Comparison of ENCODE assay signal across 8 cellular contexts in the genomic region with DNA sequence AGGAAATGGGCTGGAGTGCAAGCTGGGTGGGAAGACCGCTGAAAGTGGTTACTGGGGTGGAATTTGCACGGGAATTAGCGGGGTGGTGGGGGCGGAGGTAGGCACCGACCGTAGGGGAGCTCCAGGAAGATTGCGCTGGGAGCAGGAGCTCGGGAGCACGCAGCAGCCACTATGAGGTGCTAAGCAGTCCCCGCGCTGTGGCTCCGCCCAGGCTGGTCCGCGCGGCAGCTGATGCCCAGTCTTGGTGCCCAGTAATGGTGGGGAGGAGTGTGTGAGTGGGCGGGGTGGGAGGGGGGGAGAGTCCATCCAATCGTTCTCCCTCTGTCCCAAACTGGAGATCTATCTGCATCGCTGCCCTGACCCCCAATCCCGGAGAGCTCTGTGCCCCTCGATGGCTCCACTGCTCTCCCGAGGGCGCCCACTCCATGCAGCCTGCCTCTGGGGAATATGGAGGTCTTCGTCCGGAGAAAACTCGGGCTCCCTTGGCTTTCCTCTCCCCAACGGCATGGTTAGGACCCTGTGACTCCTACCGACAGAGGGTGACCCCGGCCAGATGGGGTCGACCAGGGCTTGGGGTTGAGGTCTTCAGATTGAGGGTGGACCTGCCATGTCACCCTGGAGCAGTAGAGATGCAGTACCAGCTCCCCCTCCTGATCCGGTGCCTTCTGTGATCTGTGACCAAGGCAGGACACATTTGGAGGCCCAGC. TPM values are rescaled to one million over a fixed set of nuclear protein-coding genes. Genes with fewer than 3 reads are reported as not detected.
DNase-seq lines count a peak whose midpoint lies in the region; ATAC-seq and TF ChIP-seq lines count a peak whose summit lies in the region.

No MANE protein-coding gene starts in this region.

- H3K27ac ChIP-seq in BLaER1 (no peak overlapping the region), RWPE1 (peak overlapping the region; percentile 51)

- H3K4me3 ChIP-seq in BLaER1: no peak overlapping the region

- H3K4me1 ChIP-seq in BLaER1: peaks cover 59% of the 10 kb centered on the region

- peak overlapping the region; percentile 76 for H3K4me2 ChIP-seq in BLaER1

- DNase-seq in RWPE1 (ENCODE audit: low spot score) (no peak), globus pallidus (ENCODE audit: low spot score) (peak; percentile 82), occipital lobe (lab: John Stamatoyannopoulos, UW) (peak; percentile 43), AG08396 (ENCODE audit: low spot score) (no peak), germinal center (ENCODE audit: low spot score) (no peak)

- no peak overlapping the region for H3K9ac ChIP-seq in BLaER1

- TF ChIP-seq CTCF in RWPE1 (conservative IDR thresholded peaks at IDR 0.05; ENCODE audit: low read depth): no peak

- H3K36me3 ChIP-seq in BLaER1: no peaks in the 10 kb centered on the region

- no peak for ATAC-seq in HG03520 (IDR thresholded peaks at IDR 0.05; ENCODE audit: unreplicated experiment)
- ATAC-seq in HG03135 (IDR thresholded peaks at IDR 0.05; ENCODE audit: unreplicated experiment): no peak

- peaks cover 52% of the 10 kb centered on the region for H4K20me1 ChIP-seq in BLaER1

- H3K9me3 ChIP-seq in BLaER1: no peaks in the 10 kb centered on the region

- POLR2A ChIA-PET in RWPE1 (lab: Yijun Ruan, JAX; ENCODE audit: low non-redundant PET): interaction anchor here (0.6 kb wide), 1 partner anchor 50 kb away, joined by 11 read pairs; no protein-coding TSS in a partner anchor

- CTCF ChIA-PET in RWPE1 (lab: Yijun Ruan, JAX): interaction anchor here (0.6 to 6.3 kb wide), 22 partner anchors 8 to 1438 kb away, joined by 3 to 62 read pairs (median 8); partner anchors contain the start of genes DBNDD2, PIGT and SYS1

- no peaks in the 10 kb centered on the region; the same call in 1 of the 2 replicates for H3K27me3 ChIP-seq in BLaER1

RNA-seq across cellular contexts. Expression of gene TP53TG5, which starts 5.3 kb away (rescaled TPM):
- total RNA-seq in occipital lobe: not detected

RNA-seq across cellular contexts. Expression of gene SYS1, which starts 9.8 kb away (rescaled TPM):
- total RNA-seq in occipital lobe: 23.4 TPM

RNA-seq across cellular contexts. Expression of gene SDC4, which starts 24.6 kb away (rescaled TPM):
- total RNA-seq in occipital lobe: 1.9 TPM

RNA-seq across cellular contexts. Expression of gene DBNDD2, which starts 35.3 kb away (rescaled TPM):
- total RNA-seq in occipital lobe: 5.9 TPM

RNA-seq across cellular contexts. Expression of gene PIGT, which starts 43.1 kb away (rescaled TPM):
- 12.0 TPM for total RNA-seq in occipital lobe

Comparison
In these comparisons a context has a peak if more than half of its experiments do, and no peak if none do; other contexts are left out.
1. DNase-seq: peak in globus pallidus (single experiment) and occipital lobe (single experiment); none in RWPE1 (single experiment), AG08396 (single experiment) and germinal center (single experiment).